Comparison of ENCODE assay signal across 1 cellular context in genomic region chr17:38628441-38628840, GRCh38.
TF ChIP-seq lines count a peak whose summit lies in the region.

No MANE protein-coding gene starts in this region.

TF ChIP-seq in HepG2, 621 proteins besides CTCF, POLR2A, EP300 and RAD21 (continued from another document):
- TF ChIP-seq POGK (CRISPR knock-in tag; conservative IDR thresholded peaks at IDR 0.05) (0 out of 2 replicates have a peak, but pooled peaks have one; percentile 26), SMARCC2 (IDR thresholded peaks at IDR 0.05) (no peak), ZFP82 (CRISPR knock-in tag; IDR thresholded peaks at IDR 0.05; ENCODE audit: borderline replicate concordance) (no peak)
